In genomic region chr3:19885468-19885867, GRCh38 we compare ENCODE assay signal across 9 cellular contexts. TPM values are rescaled to one million over a fixed set of nuclear protein-coding genes. Genes with fewer than 3 reads are reported as not detected.
DNase-seq lines count a peak whose midpoint lies in the region; ATAC-seq, FAIRE-seq and TF ChIP-seq lines count a peak whose summit lies in the region.
"Had no signal": no experiment of that assay in that cellular context is flagged by ENCODE, and none has a peak within 500 bp of the region (broad histone marks: within the 10 kb centered on the region; RNA-seq: fewer than 3 reads in every experiment).

No MANE protein-coding gene starts in this region.

- TF ChIP-seq RAD21 in GM12878 (IDR thresholded peaks at IDR 0.05; ENCODE audit: insufficient read depth, low read depth, low read length) (peak; percentile 76), HepG2 (CRISPR knock-in tag; IDR thresholded peaks at IDR 0.05) (no peak)

- POLR2A ChIA-PET in GM12878 (lab: Charles Lee), result no interaction called here
- POLR2A ChIA-PET in HepG2 (lab: Yijun Ruan, JAX), result no interaction called here

- TF ChIP-seq POLR2A in GM12878 (IDR thresholded peaks at IDR 0.05; ENCODE audit: low read depth, low read length) (no peak), HepG2 (IDR thresholded peaks at IDR 0.05; ENCODE audit: insufficient read depth in 1 of 2, low read depth in 2 of 2, low read length in 2 of 2) (no peak)

- H3K4me3 ChIP-seq in GM12878 (no peak overlapping the region), HepG2 (replicated peaks in 1 of 3; ENCODE audit: insufficient read depth in 1 of 3, low read depth in 2 of 3, low read length in 3 of 3) (no peak overlapping the region)

- no peak overlapping the region for H3K27ac ChIP-seq in GM12878 (ENCODE audit: control insufficient read depth, insufficient read depth)
- H3K27ac ChIP-seq in HepG2 (ENCODE audit: extremely low read length, insufficient read depth, low read length), result no peak overlapping the region

- RAD21 ChIA-PET in GM12878 (lab: Charles Lee; ENCODE audit: unreplicated experiment), result no interaction called here

- H3K79me2 ChIP-seq in GM12878 (ENCODE audit: control insufficient read depth, insufficient read depth, low read length) (no peaks in the 10 kb centered on the region), HepG2 (ENCODE audit: insufficient read depth, low read length) (no peaks in the 10 kb centered on the region)

- TF ChIP-seq CTCF in GM12878 (IDR thresholded peaks at IDR 0.05 in 2 of 3, conservative IDR thresholded peaks at IDR 0.05 in 1 of 3; ENCODE audit: control insufficient read depth in 2 of 3, extremely low read depth in 1 of 3, insufficient read depth in 1 of 3, low read depth in 3 of 3, low read length in 3 of 3), result peak; percentile 27 to 59 (median 48); a peak in 5 of 6 replicates
- TF ChIP-seq CTCF in HepG2 (CRISPR knock-in tag; IDR thresholded peaks at IDR 0.05), result peak; percentile 56

- H3K27me3 ChIP-seq in GM12878 (replicated peaks in 1 of 2; ENCODE audit: control insufficient read depth in 2 of 2, insufficient read depth in 2 of 2, low read length in 1 of 2) (no peaks in the 10 kb centered on the region), HepG2 (ENCODE audit: control insufficient read depth in 1 of 2, insufficient read depth in 2 of 2, low read length in 2 of 2) (no peaks in the 10 kb centered on the region)

- ATAC-seq in GM18907 (IDR thresholded peaks at IDR 0.05; ENCODE audit: unreplicated experiment) (peak; percentile 66), GM12878 (peak; percentile 82), HepG2 (peak; percentile 67)
- ATAC-seq: T-cell had no signal

- H3K9ac ChIP-seq in GM12878 (ENCODE audit: control insufficient read depth, insufficient read depth, low read length) (no peak overlapping the region), HepG2 (ENCODE audit: insufficient read depth, low read depth, low read length) (no peak overlapping the region)

- TF ChIP-seq EP300 in GM12878 (IDR thresholded peaks at IDR 0.05; ENCODE audit: borderline replicate concordance in 1 of 2, control insufficient read depth in 1 of 2, low read depth in 2 of 2, low read length in 2 of 2), result no peak
- no peak for TF ChIP-seq EP300 in HepG2 (IDR thresholded peaks at IDR 0.05; ENCODE audit: low read depth in 2 of 2, low read length in 2 of 2)
- TF ChIP-seq EP300 in HepG2 (CRISPR knock-in tag; IDR thresholded peaks at IDR 0.05; ENCODE audit: borderline replicate concordance), result no peak

- no TSS peak for BruUV-seq in GM12878 (replicated peaks; lab: Mats Ljungman, UMichigan)
- BruUV-seq in HepG2 (replicated peaks; lab: Mats Ljungman, UMichigan), result no TSS peak

- in situ Hi-C loops in GM12878 (cut with MboI) (no loop called here), HepG2 (cut with HindIII; ENCODE audit: extremely low pct_ligation_motif_present, low pct_unique_long_range_greater_than_20kb) (no loop called here)

- CTCF ChIA-PET in GM12878 (lab: Yijun Ruan, JAX) (interaction anchor here (0.5 to 2.5 kb wide), 11 partner anchors 9 to 486 kb away, joined by 3 to 14 read pairs (median 3); partner anchors contain the start of gene PP2D1), HepG2 (lab: Yijun Ruan, JAX; ENCODE audit: low intra/inter-chr PET ratio, low total read pairs) (no interaction called here)

- H2AFZ ChIP-seq in GM12878 (ENCODE audit: control insufficient read depth, low read depth, low read length), result no peak overlapping the region
- no peak overlapping the region for H2AFZ ChIP-seq in HepG2 (ENCODE audit: low read length)

- no peak overlapping the region for H3K4me2 ChIP-seq in GM12878 (ENCODE audit: control insufficient read depth, insufficient read depth)
- H3K4me2 ChIP-seq in HepG2 (ENCODE audit: low read depth, low read length), result no peak overlapping the region

- FAIRE-seq in GM12878 (lab: Jason Lieb, UNC) (no peak), HepG2 (lab: Jason Lieb, UNC) (peak; percentile 12), urothelium cell line (lab: Jason Lieb, UNC) (no peak)

- H3K36me3 ChIP-seq in GM12878 (ENCODE audit: control insufficient read depth in 2 of 2, insufficient read depth in 2 of 2, low read length in 1 of 2) (no peaks in the 10 kb centered on the region), HepG2 (replicated peaks in 1 of 2; ENCODE audit: control insufficient read depth in 1 of 2, insufficient read depth in 2 of 2, low read length in 2 of 2) (no peaks in the 10 kb centered on the region)

- 68% methylated on average over 5 of the region's 5 CpGs for WGBS in GM12878 (ENCODE audit: insufficient coverage, insufficient replicate concordance, low lambda C conversion rate, missing lambda C conversion rate)
- 53% methylated on average over 5 of the region's 5 CpGs for WGBS in HepG2 (ENCODE audit: low lambda C conversion rate)

- DNase-seq in COLO829 (ENCODE audit: low spot score), result peak; percentile 50
- peak; percentile 29 for DNase-seq in NCI-H2227 (lab: John Stamatoyannopoulos, UW; ENCODE audit: unreplicated experiment)
- DNase-seq in GM12878 (ENCODE audit: low read depth, low spot score), result no peak
- peak; percentile 30 for DNase-seq in HepG2 (ENCODE audit: low spot score)
- no peak for DNase-seq in urothelium cell line (ENCODE audit: low spot score)
- no peak for DNase-seq in stimulated activated CD4-positive, alpha-beta T cell treated with anti-CD3 and anti-CD28 coated beads, Interleukin-1b, Interleukin-23, amount 100 ng/mL, for 48 hours
- no peak for DNase-seq in LoVo (ENCODE audit: low spot score)

- intact Hi-C loops in GM12878 (cut with micrococcal nuclease; ENCODE audit: unreplicated experiment), result loop anchor here (5.0 to 10.0 kb wide), 6 partner anchors 62 to 439 kb away; partner anchors contain the start of genes KAT2B, RAB5A and SGO1
- intact Hi-C loops in HepG2 (cut with micrococcal nuclease; ENCODE audit: unreplicated experiment), result loop anchor here (5.0 kb wide), 1 partner anchor 302 kb away; the partner anchor contains the start of gene SGO1

- H3K4me1 ChIP-seq in GM12878 (ENCODE audit: control insufficient read depth, insufficient read depth, low read length), result no peaks in the 10 kb centered on the region
- H3K4me1 ChIP-seq in HepG2 (ENCODE audit: insufficient read depth, low read length), result peaks cover 15% of the 10 kb centered on the region; the same call in 1 of the 2 replicates

- no peaks in the 10 kb centered on the region for H4K20me1 ChIP-seq in GM12878 (ENCODE audit: control insufficient read depth, insufficient read depth)
- no peaks in the 10 kb centered on the region for H4K20me1 ChIP-seq in HepG2 (ENCODE audit: insufficient read depth, low read length)

- SMC1A ChIA-PET in GM12878 (lab: Charles Lee; ENCODE audit: uncharacterized antibody, unreplicated experiment), result interaction anchor here (0.8 to 2.5 kb wide), 6 partner anchors 13 to 620 kb away, joined by 3 to 14 read pairs (median 3); no protein-coding TSS in a partner anchor

- H3K9me3 ChIP-seq in GM12878 (replicated peaks; ENCODE audit: control insufficient read depth, insufficient read depth, low read length), result no peaks in the 10 kb centered on the region
- no peaks in the 10 kb centered on the region for H3K9me3 ChIP-seq in HepG2 (ENCODE audit: low read length)

TF ChIP-seq in GM12878, 131 proteins besides CTCF, POLR2A, EP300 and RAD21 (continues in another document):
- TF ChIP-seq SP1 (IDR thresholded peaks at IDR 0.05; ENCODE audit: low read depth, low read length), result no peak

TF ChIP-seq in HepG2, 621 proteins besides CTCF, POLR2A, EP300 and RAD21 (continues in another document):
- no peak for TF ChIP-seq RELA (CRISPR knock-in tag; IDR thresholded peaks at IDR 0.05)

RNA-seq across cellular contexts. Expression of gene EFHB, which starts 48.5 kb away (rescaled TPM):
- total RNA-seq in GM12878 (2013; cell fraction: nucleolus; rRNA removed), result not detected in 2 replicates
- total RNA-seq in GM12878 (2014; rRNA removed) (0.33 and 0.68 TPM in 2 replicates), GM12878 (2014; rRNA removed; fragmentation: Illumina TruSeq; extraction: Trizol) (0.18 and 0.41 TPM in 2 replicates), GM12878 (2021) (0.37 TPM in 1 of 2 replicates, not detected in the other), HepG2 (2016; rRNA removed; fragmentation: Illumina TruSeq; extraction: Trizol) (0.15 TPM in 1 of 2 replicates, not detected in the other)
- 0.09 TPM for polyA plus RNA-seq in GM12878 (2011; ENCODE audit: low read depth)
- polyA plus RNA-seq in GM12878 (2011; rRNA removed) (0.87 and 0.91 TPM in 2 replicates), GM12878 (2014; fragmentation: Illumina TruSeq; extraction: Trizol) (0.10 and 0.12 TPM in 2 replicates), GM12878 (2014; fragmentation: Nextera tagmentation; extraction: Ambion mirVana) (under 1 TPM; 0.31 to 0.53 TPM), GM12878 (2014; rRNA removed) (1.2 TPM in 1 of 2 replicates, not detected in the other), GM12878 (2016; fragmentation: Nextera tagmentation; extraction: Ambion mirVana) (under 1 TPM in 1 of 2 experiments, not detected in 1; 0.95 TPM), HepG2 (2011; rRNA removed) (0.42 and 0.69 TPM in 2 replicates)
- polyA plus RNA-seq in GM12878 (2011; cell fraction: cytosol; rRNA removed), result 0.18 and 0.43 TPM in 2 replicates
- polyA plus RNA-seq in GM12878 (2011; cell fraction: nucleus; rRNA removed), result 0.69 and 1.8 TPM in 2 replicates
- 0.29 TPM in 1 of 2 replicates, not detected in the other for polyA plus RNA-seq in GM12878 (2012)
- 2.5 and 3.3 TPM in 2 replicates for polyA minus RNA-seq in GM12878 (2011; rRNA and poly(A)+ RNA removed)
- polyA minus RNA-seq in GM12878 (2011; cell fraction: cytosol; rRNA and poly(A)+ RNA removed), result 1.1 TPM in 1 of 2 replicates, not detected in the other
- 4.5 and 10.2 TPM in 2 replicates for polyA minus RNA-seq in GM12878 (2011; cell fraction: nucleus; rRNA and poly(A)+ RNA removed)
- total RNA-seq in HepG2 (2016; cell fraction: cytosol; rRNA removed; fragmentation: Illumina TruSeq; extraction: Trizol; ENCODE audit: low read depth), result not detected in 2 replicates
- total RNA-seq in HepG2 (2016; cell fraction: insoluble cytoplasmic fraction; rRNA removed; fragmentation: Illumina TruSeq; extraction: Trizol), result 0.35 and 0.40 TPM in 2 replicates
- total RNA-seq in HepG2 (2016; cell fraction: membrane; rRNA removed; fragmentation: Illumina TruSeq; extraction: Trizol), result 0.24 TPM in 1 of 2 replicates, not detected in the other
- 0.50 TPM in 1 of 2 replicates, not detected in the other for total RNA-seq in HepG2 (2016; cell fraction: nucleus; rRNA removed; fragmentation: Illumina TruSeq; extraction: Trizol)
- polyA plus RNA-seq in HepG2 (2011; cell fraction: cytosol; rRNA removed), result 0.38 TPM in 1 of 2 replicates, not detected in the other
- polyA plus RNA-seq in HepG2 (2011; cell fraction: nucleus; rRNA removed), result 0.14 and 1.0 TPM in 2 replicates
- polyA plus RNA-seq in HepG2 (2012), result 1.1 TPM in 1 of 2 replicates, not detected in the other
- polyA plus RNA-seq in HepG2 (2016; cell fraction: cytosol; fragmentation: Illumina TruSeq; extraction: Trizol; ENCODE audit: low read depth), result 0.28 TPM in 1 of 2 replicates, not detected in the other
- polyA plus RNA-seq in HepG2 (2016; cell fraction: insoluble cytoplasmic fraction; fragmentation: Illumina TruSeq; extraction: Trizol; ENCODE audit: low read depth), result 0.75 TPM in 1 of 2 replicates, not detected in the other
- polyA plus RNA-seq in HepG2 (2016; cell fraction: membrane; fragmentation: Illumina TruSeq; extraction: Trizol; ENCODE audit: low read depth), result not detected in 2 replicates
- polyA plus RNA-seq in HepG2 (2016; cell fraction: nucleus; fragmentation: Illumina TruSeq; extraction: Trizol; ENCODE audit: insufficient read depth, low read depth), result not detected in 2 replicates
- polyA minus RNA-seq in HepG2 (2011; rRNA and poly(A)+ RNA removed; ENCODE audit: low replicate concordance), result 3.6 and 4.1 TPM in 2 replicates
- polyA minus RNA-seq in HepG2 (2011; cell fraction: cytosol; rRNA and poly(A)+ RNA removed), result 1.2 TPM in 1 of 2 replicates, not detected in the other
- 3.5 and 6.1 TPM in 2 replicates for polyA minus RNA-seq in HepG2 (2011; cell fraction: nucleus; rRNA and poly(A)+ RNA removed)

Comparison
In these comparisons a context has a peak if more than half of its experiments do, and no peak if none do; other contexts are left out.
1. DNase-seq: peak in COLO829 (single experiment), NCI-H2227 (single experiment) and HepG2 (single experiment); none in GM12878 (single experiment), urothelium cell line (single experiment), stimulated activated CD4-positive, alpha-beta T cell treated with anti-CD3 and anti-CD28 coated beads, Interleukin-1b, Interleukin-23, amount 100 ng/mL, for 48 hours (single experiment) and LoVo (single experiment).
2. Peak in every context shown above with its lines, with median percentiles within 50 percentile points of each other: ATAC-seq.